25 cellular contexts compared by ENCODE assay signal in the genomic region with DNA sequence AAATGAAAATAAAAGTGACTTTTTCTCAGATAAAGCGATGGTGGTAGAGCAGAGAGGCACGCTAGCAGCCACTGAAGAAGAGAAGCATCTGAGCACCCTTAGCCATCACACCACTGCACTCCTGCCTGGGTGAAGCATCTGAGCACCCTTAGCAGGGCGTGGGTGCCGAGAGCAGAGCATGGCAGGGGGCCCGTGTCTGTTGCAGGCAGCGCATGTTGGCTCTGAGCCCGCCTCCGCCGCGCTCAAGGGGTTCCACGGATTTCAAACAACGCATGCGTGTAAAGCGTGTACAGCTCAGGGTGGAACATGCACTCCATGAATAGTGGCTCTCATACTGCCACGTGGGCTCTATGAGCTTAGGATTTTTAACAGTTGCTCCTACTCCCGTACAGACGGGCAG. TPM values are rescaled to one million over a fixed set of nuclear protein-coding genes. Genes with fewer than 3 reads are reported as not detected.
DNase-seq lines count a peak whose midpoint lies in the region; ATAC-seq, FAIRE-seq and TF ChIP-seq lines count a peak whose summit lies in the region.
"Had no signal": no experiment of that assay in that cellular context is flagged by ENCODE, and none has a peak within 500 bp of the region (broad histone marks: within the 10 kb centered on the region; RNA-seq: fewer than 3 reads in every experiment).

No MANE protein-coding gene starts in this region.

- no peaks in the 10 kb centered on the region for H3K79me1 ChIP-seq in trophoblast cell (ENCODE audit: low read length)

- no peak overlapping the region for H2AK5ac ChIP-seq in trophoblast cell (ENCODE audit: low read length)

- no peak overlapping the region for H4K8ac ChIP-seq in trophoblast cell (ENCODE audit: low read depth, low read length)

- TF ChIP-seq CTCF in cardiac muscle cell (IDR thresholded peaks at IDR 0.05; ENCODE audit: low read depth, low read length): no peak
- no peak for TF ChIP-seq CTCF in kidney (IDR thresholded peaks at IDR 0.05; ENCODE audit: borderline replicate concordance, extremely low read depth, insufficient read depth)
- TF ChIP-seq CTCF in upper lobe of right lung (IDR thresholded peaks at IDR 0.05): no peak

- peaks cover 2% of the 10 kb centered on the region for H3K79me2 ChIP-seq in trophoblast cell (ENCODE audit: control insufficient read depth, insufficient read depth, low read length, poor library complexity)

- DNase-seq in cardiac muscle cell (ENCODE audit: low read depth in 1 of 2, low spot score in 1 of 2) (no peak), cardiac septum (ENCODE audit: low spot score) (no peak), kidney (peak; percentile 53), trophoblast cell (no peak), upper lobe of right lung (peak; percentile 44), cerebellar nuclear complex (lab: John Stamatoyannopoulos, UW) (no peak), NOMO-1 treated with DMSO at 0.1 percent for 48 hours (lab: John Stamatoyannopoulos, UW; ENCODE audit: unreplicated experiment) (no peak)
- DNase-seq in activated CD4-positive, alpha-beta T cell treated with anti-CD3 and anti-CD28 coated beads for 4 hours: no peak
- DNase-seq: 8988T; CD4-positive, CD25-positive, alpha-beta regulatory T cell; CD8-positive, alpha-beta memory T cell; COR-L47; DMS 273 treated with DMSO at 0.1 percent for 48 hours; DMS53; DND-41; GDM1; GOT3; H7; HFFc6; IMR-90 had no signal

- no peak for FAIRE-seq in kidney (lab: Jason Lieb, UNC)

- no peak for ATAC-seq in upper lobe of right lung
- ATAC-seq: HCT116 had no signal

- H3K4me3 ChIP-seq in cardiac muscle cell: no peak overlapping the region
- no peak overlapping the region for H3K4me3 ChIP-seq in kidney (ENCODE audit: low read length in 2 of 2)
- H3K4me3 ChIP-seq in trophoblast cell (ENCODE audit: low read depth, low read length): no peak overlapping the region
- no peak overlapping the region for H3K4me3 ChIP-seq in upper lobe of right lung
- H3K4me3 ChIP-seq: BLaER1 treated with 17β-estradiol and CSF1 and Interleukin-3, amounts not matched to agents 10 nM and 100 nM had no signal

- H3K18ac ChIP-seq in trophoblast cell (ENCODE audit: low read length): peak overlapping the region; percentile 62

- H3K14ac ChIP-seq in trophoblast cell (ENCODE audit: low read length): no peak overlapping the region

- no peak overlapping the region for H3K4ac ChIP-seq in trophoblast cell (ENCODE audit: low read depth, low read length)

- WGBS in trophoblast cell (ENCODE audit: extremely low coverage, insufficient coverage, insufficient read length): no CpG with 5 or more reads among the region's 17 CpGs

- no peak overlapping the region for H2BK120ac ChIP-seq in trophoblast cell (ENCODE audit: insufficient read depth, low read length, poor library complexity)

- H3K23ac ChIP-seq in trophoblast cell (ENCODE audit: low read length): no peak overlapping the region

- H3K4me1 ChIP-seq in cardiac muscle cell (ENCODE audit: low read depth) (peaks cover 47% of the 10 kb centered on the region), kidney (ENCODE audit: control insufficient read depth in 1 of 2, insufficient read depth in 1 of 2, low read depth in 1 of 2, low read length in 2 of 2) (no peaks in the 10 kb centered on the region), trophoblast cell (ENCODE audit: control insufficient read depth in 1 of 2, insufficient read depth in 2 of 2, low read length in 2 of 2) (peaks cover 2 to 6% of the 10 kb centered on the region in 2 experiments), upper lobe of right lung (no peaks in the 10 kb centered on the region)

- H3K27me3 ChIP-seq in cardiac muscle cell (no peaks in the 10 kb centered on the region), trophoblast cell (ENCODE audit: insufficient read depth, low read length) (no peaks in the 10 kb centered on the region), upper lobe of right lung (no peaks in the 10 kb centered on the region)
- H3K27me3 ChIP-seq: BLaER1 treated with 17β-estradiol and CSF1 and Interleukin-3, amounts not matched to agents 10 nM and 100 nM had no signal

- no peak overlapping the region for H2BK12ac ChIP-seq in trophoblast cell (ENCODE audit: low read length)

- H3K4me2 ChIP-seq in trophoblast cell (ENCODE audit: low read length): no peak overlapping the region

- H2AFZ ChIP-seq in trophoblast cell (ENCODE audit: insufficient read depth, low read length, poor library complexity): no peak overlapping the region

- H3K36me3 ChIP-seq in cardiac muscle cell (peaks cover 8% of the 10 kb centered on the region), kidney (ENCODE audit: control insufficient read depth in 1 of 2, insufficient read depth in 2 of 2, low read length in 2 of 2) (peaks cover 5 to 14% of the 10 kb centered on the region in 2 donors), trophoblast cell (ENCODE audit: control insufficient read depth in 1 of 2, insufficient read depth in 2 of 2, low read length in 2 of 2) (peaks cover 18 to 22% of the 10 kb centered on the region in 2 experiments), upper lobe of right lung (peaks cover 32% of the 10 kb centered on the region)

- no peak overlapping the region for H3K9ac ChIP-seq in kidney (ENCODE audit: low read length in 2 of 2)
- H3K9ac ChIP-seq in trophoblast cell (ENCODE audit: low read length): no peak overlapping the region
- H3K9ac ChIP-seq: BLaER1 treated with 17β-estradiol and CSF1 and Interleukin-3, amounts not matched to agents 10 nM and 100 nM had no signal

- H2BK5ac ChIP-seq in trophoblast cell (ENCODE audit: low read depth, low read length, poor library complexity): no peak overlapping the region

- no peak overlapping the region for H4K12ac ChIP-seq in trophoblast cell (ENCODE audit: low read depth, low read length)

- H3K9me3 ChIP-seq in cardiac muscle cell (ENCODE audit: low read depth): no peaks in the 10 kb centered on the region
- H3K9me3 ChIP-seq in kidney (ENCODE audit: control insufficient read depth in 1 of 2, low read length in 2 of 2): no peaks in the 10 kb centered on the region
- H3K9me3 ChIP-seq in trophoblast cell (ENCODE audit: insufficient read depth, low read depth, low read length): no peaks in the 10 kb centered on the region
- no peaks in the 10 kb centered on the region for H3K9me3 ChIP-seq in upper lobe of right lung
- H3K9me3 ChIP-seq: BLaER1 treated with 17β-estradiol and CSF1 and Interleukin-3, amounts not matched to agents 10 nM and 100 nM had no signal

- H3K27ac ChIP-seq in cardiac muscle cell (peak overlapping the region; percentile 95), kidney (ENCODE audit: low read depth in 2 of 2, low read length in 2 of 2) (no peak overlapping the region), trophoblast cell (ENCODE audit: low read depth, low read length) (no peak overlapping the region), upper lobe of right lung (no peak overlapping the region)

- H4K91ac ChIP-seq in trophoblast cell (ENCODE audit: low read depth, low read length): no peak overlapping the region

- intact Hi-C loops in cardiac septum (cut with DNase I) (no loop called here), kidney (cut with DNase I) (no loop called here), upper lobe of right lung (cut with DNase I) (no loop called here)

RNA-seq across cellular contexts. Expression of a gene that starts 12.0 kb away (rescaled TPM):
- total RNA-seq in cardiac muscle cell (1.6 and 3.6 TPM in 2 replicates), cardiac septum (8.5 TPM), kidney (not detected), upper lobe of right lung (not detected)
- polyA plus RNA-seq in cardiac muscle cell (1.5 and 2.7 TPM in 2 replicates), kidney (ENCODE audit: insufficient read depth, low read depth, low replicate concordance) (not detected)
- polyA plus RNA-seq in trophoblast cell (2013): 0.05 and 0.06 TPM in 2 replicates
- total RNA-seq: A673; B cell; CD4-positive, CD25-positive, alpha-beta regulatory T cell; CD8-positive, alpha-beta memory T cell; H7; HFFc6; IMR-90 had no signal
- polyA plus RNA-seq: AG04450; CD4-positive, CD25-positive, alpha-beta regulatory T cell; CD8-positive, alpha-beta memory T cell; IMR-90 had no signal

RNA-seq across cellular contexts. Expression of a gene that starts 14.7 kb away (rescaled TPM):
- total RNA-seq in cardiac muscle cell (6.4 and 11.3 TPM in 2 replicates), cardiac septum (9.6 TPM), kidney (5.9 TPM), upper lobe of right lung (5.5 TPM)
- polyA plus RNA-seq in cardiac muscle cell (15.9 and 19.3 TPM in 2 replicates), kidney (ENCODE audit: insufficient read depth, low read depth, low replicate concordance) (3.2 TPM)
- polyA plus RNA-seq in trophoblast cell (2013): 3.6 and 3.8 TPM in 2 replicates

RNA-seq across cellular contexts. Expression of a gene that starts 14.9 kb away (rescaled TPM):
- total RNA-seq in cardiac muscle cell (207 and 247 TPM in 2 replicates), cardiac septum (580 TPM), kidney (135 TPM), upper lobe of right lung (94.0 TPM)
- polyA plus RNA-seq in cardiac muscle cell (328 and 410 TPM in 2 replicates), kidney (ENCODE audit: insufficient read depth, low read depth, low replicate concordance) (256 TPM)
- 117 and 122 TPM in 2 replicates for polyA plus RNA-seq in trophoblast cell (2013)

Comparison
In these comparisons a context has a peak if more than half of its experiments do, and no peak if none do; other contexts are left out.
1. DNase-seq: peak in kidney (single experiment) and upper lobe of right lung (single experiment); none in cardiac muscle cell (0 of 2), cardiac septum (single experiment), trophoblast cell (0 of 2), activated CD4-positive, alpha-beta T cell treated with anti-CD3 and anti-CD28 coated beads for 4 hours (0 of 2), cerebellar nuclear complex (0 of 2) and NOMO-1 treated with DMSO at 0.1 percent for 48 hours (single experiment).